Comparison of ENCODE assay signal across 13 cellular contexts in genomic region chr1:14946011-14946359, GRCh38.
DNase-seq lines count a peak whose midpoint lies in the region; ATAC-seq and TF ChIP-seq lines count a peak whose summit lies in the region.
"Had no signal": no experiment of that assay in that cellular context is flagged by ENCODE, and none has a peak within 500 bp of the region (broad histone marks: within the 10 kb centered on the region; RNA-seq: fewer than 3 reads in every experiment).

No MANE protein-coding gene starts in this region.

- H3K36me3 ChIP-seq in PC-3 (ENCODE audit: low read depth, low read length) (no peaks in the 10 kb centered on the region), right lobe of liver (no peaks in the 10 kb centered on the region), stomach (no peaks in the 10 kb centered on the region)

- H3K27me3 ChIP-seq in PC-3 (ENCODE audit: low read length) (no peaks in the 10 kb centered on the region), dorsolateral prefrontal cortex (no peaks in the 10 kb centered on the region), right lobe of liver (no peaks in the 10 kb centered on the region), stomach (no peaks in the 10 kb centered on the region)

- no peaks in the 10 kb centered on the region for H4K20me1 ChIP-seq in PC-3 (ENCODE audit: low read length)

- H3K27me3 Mint-ChIP-seq in activated naive CD8-positive, alpha-beta T cell treated with anti-CD3 and anti-CD28 coated beads, Interleukin-2, amount 50 U/mL, for 24 hours = no peaks in the 10 kb centered on the region
- H3K27me3 Mint-ChIP-seq: IgD-negative memory B cell; stimulated activated naive CD8-positive, alpha-beta T cell treated with anti-CD3 and anti-CD28 coated beads, Interleukin-15, Interleukin-2, amounts not matched to agents 100 ng/mL and 50 ng/mL, for 24 hours had no signal

- H3K4me1 ChIP-seq in PC-3 (ENCODE audit: insufficient read depth, low read length) (peaks cover 9% of the 10 kb centered on the region), right lobe of liver (no peaks in the 10 kb centered on the region), stomach (peaks cover 8 to 52% (median 29%) of the 10 kb centered on the region in 4 donors)

- WGBS in right lobe of liver (ENCODE audit: insufficient coverage, low coverage, low lambda C conversion rate, missing lambda C conversion rate) = 40% methylated on average over 3 of the region's 4 CpGs
- WGBS in stomach, 5 donors = 59 to 88% (median 72%) methylated on average over 4 of the region's 4 CpGs

- H3K36me3 Mint-ChIP-seq in activated naive CD8-positive, alpha-beta T cell treated with anti-CD3 and anti-CD28 coated beads, Interleukin-2, amount 50 U/mL, for 24 hours (ENCODE audit: low read depth) = no peaks in the 10 kb centered on the region
- H3K36me3 Mint-ChIP-seq: IgD-negative memory B cell had no signal

- intact Hi-C loops in PC-3 (cut with micrococcal nuclease) = no loop called here
- intact Hi-C loops in dorsolateral prefrontal cortex (cut with DNase I) = no loop called here
- intact Hi-C loops in right lobe of liver (cut with DNase I) = no loop called here
- intact Hi-C loops in stomach (cut with DNase I; ENCODE audit: low total_unique reads) = no loop called here

- H3K9ac ChIP-seq in PC-3 (ENCODE audit: low read length) = no peak overlapping the region

- H3K4me1 Mint-ChIP-seq in activated naive CD8-positive, alpha-beta T cell treated with anti-CD3 and anti-CD28 coated beads, Interleukin-2, amount 50 U/mL, for 24 hours = no peaks in the 10 kb centered on the region
- H3K4me1 Mint-ChIP-seq: IgD-negative memory B cell had no signal

- TF ChIP-seq POLR2A in right lobe of liver (IDR thresholded peaks at IDR 0.05) (no peak), stomach (IDR thresholded peaks at IDR 0.05) (no peak)

- H3K4me2 ChIP-seq in PC-3 (ENCODE audit: low read length) = peak overlapping the region; percentile 5; the same call in 1 of the 2 replicates

- POLR2A ChIA-PET in PC-3 (lab: Charles Lee; ENCODE audit: unreplicated experiment) = no interaction called here

- no peak overlapping the region for H3K27ac Mint-ChIP-seq in activated naive CD8-positive, alpha-beta T cell treated with anti-CD3 and anti-CD28 coated beads, Interleukin-2, amount 50 U/mL, for 24 hours
- H3K27ac Mint-ChIP-seq: IgD-negative memory B cell; stimulated activated naive CD8-positive, alpha-beta T cell treated with anti-CD3 and anti-CD28 coated beads, Interleukin-15, Interleukin-2, amounts not matched to agents 100 ng/mL and 50 ng/mL, for 24 hours had no signal

- no peaks in the 10 kb centered on the region for H3F3A ChIP-seq in PC-3 (ENCODE audit: low read length, unreplicated experiment)

- CTCF ChIA-PET in PC-3 (lab: Charles Lee) = no interaction called here

- no peak overlapping the region for H3K4me3 ChIP-seq in PC-3 (ENCODE audit: low read length)
- peak overlapping the region in 18 of 59 donors; percentile 5 to 46 (median 24) for H3K4me3 ChIP-seq in dorsolateral prefrontal cortex
- peak overlapping the region in 1 of 3 donors; percentile 11 for H3K4me3 ChIP-seq in right lobe of liver
- H3K4me3 ChIP-seq in stomach = peak overlapping the region in 1 of 4 donors; percentile 13

- ATAC-seq in PC-3 (no peak), right lobe of liver (no peak), HG03432 (IDR thresholded peaks at IDR 0.05; ENCODE audit: unreplicated experiment) (no peak), GM21786 (IDR thresholded peaks at IDR 0.05; ENCODE audit: unreplicated experiment) (no peak)
- no peak for ATAC-seq in activated naive CD8-positive, alpha-beta T cell treated with anti-CD3 and anti-CD28 coated beads, Interleukin-2, amount 50 U/mL, for 24 hours

- no peak overlapping the region for H3K4me3 Mint-ChIP-seq in activated naive CD8-positive, alpha-beta T cell treated with anti-CD3 and anti-CD28 coated beads, Interleukin-2, amount 50 U/mL, for 24 hours
- H3K4me3 Mint-ChIP-seq: IgD-negative memory B cell; stimulated activated naive CD8-positive, alpha-beta T cell treated with anti-CD3 and anti-CD28 coated beads, Interleukin-15, Interleukin-2, amounts not matched to agents 100 ng/mL and 50 ng/mL, for 24 hours had no signal

- no TSS peak for BruUV-seq in PC-3 (replicated peaks; lab: Mats Ljungman, UMichigan)

- H3K9me3 Mint-ChIP-seq in activated naive CD8-positive, alpha-beta T cell treated with anti-CD3 and anti-CD28 coated beads, Interleukin-2, amount 50 U/mL, for 24 hours = no peaks in the 10 kb centered on the region
- H3K9me3 Mint-ChIP-seq: stimulated activated naive CD8-positive, alpha-beta T cell treated with anti-CD3 and anti-CD28 coated beads, Interleukin-15, Interleukin-2, amounts not matched to agents 100 ng/mL and 50 ng/mL, for 24 hours had no signal

- no peak for TF ChIP-seq EP300 in stomach (IDR thresholded peaks at IDR 0.05)

- no peaks in the 10 kb centered on the region for H3K9me2 ChIP-seq in PC-3 (replicated peaks; ENCODE audit: low read length)

- DNase-seq in PC-3 = no peak
- DNase-seq in dorsolateral prefrontal cortex = no peak
- no peak for DNase-seq in right lobe of liver
- DNase-seq in stomach = no peak
- DNase-seq in superior temporal gyrus (ENCODE audit: extremely low spot score) = no peak
- DNase-seq in activated naive CD8-positive, alpha-beta T cell treated with anti-CD3 and anti-CD28 coated beads, Interleukin-2, amount 50 U/mL, for 24 hours = no peak
- DNase-seq: activated CD4-positive, alpha-beta T cell treated with anti-CD3 and anti-CD28 coated beads for 4 hours; activated effector memory CD4-positive, alpha-beta T cell treated with anti-CD3 and anti-CD28 coated beads, Interleukin-2, amount 50 U/mL, for 16 hours; NCI-H1930 had no signal

- H2AFZ ChIP-seq in PC-3 (ENCODE audit: low read length) = peak overlapping the region; percentile 43; the same call in 1 of the 2 replicates

- no peaks in the 10 kb centered on the region for H3K79me2 ChIP-seq in PC-3 (ENCODE audit: low read length)

- H3K9me3 ChIP-seq in PC-3 (ENCODE audit: low read length) (no peaks in the 10 kb centered on the region), right lobe of liver (no peaks in the 10 kb centered on the region), stomach (no peaks in the 10 kb centered on the region)

- no peak overlapping the region for H3K27ac ChIP-seq in PC-3 (ENCODE audit: low read length)
- H3K27ac ChIP-seq in dorsolateral prefrontal cortex = peak overlapping the region; percentile 83 to 98 (median 95)
- H3K27ac ChIP-seq in right lobe of liver = peak overlapping the region; percentile 21 to 47 (median 37)
- peak overlapping the region in 4 of 5 donors; percentile 63 to 83 (median 76) for H3K27ac ChIP-seq in stomach

- no peak for TF ChIP-seq CTCF in PC-3 (conservative IDR thresholded peaks at IDR 0.05; ENCODE audit: low read depth, low read length)
- no peak for TF ChIP-seq CTCF in dorsolateral prefrontal cortex (IDR thresholded peaks at IDR 0.05 in 54 of 56, conservative IDR thresholded peaks at IDR 0.05 in 2 of 56; ENCODE audit: low read depth in 1 of 56, partially characterized antibody in 56 of 56)
- no peak for TF ChIP-seq CTCF in right lobe of liver (IDR thresholded peaks at IDR 0.05)
- no peak for TF ChIP-seq CTCF in stomach (IDR thresholded peaks at IDR 0.05)
